In genomic region chr22:45709866-45710265, GRCh38 we compare ENCODE assay signal across 15 cellular contexts. TPM values are rescaled to one million over a fixed set of nuclear protein-coding genes. Genes with fewer than 3 reads are reported as not detected.
DNase-seq lines count a peak whose midpoint lies in the region; ATAC-seq, FAIRE-seq and TF ChIP-seq lines count a peak whose summit lies in the region.
"Had no signal": no experiment of that assay in that cellular context is flagged by ENCODE, and none has a peak within 500 bp of the region (broad histone marks: within the 10 kb centered on the region; RNA-seq: fewer than 3 reads in every experiment).

No MANE protein-coding gene starts in this region.

- H3K36me3 Mint-ChIP-seq in activated T-helper 17 cell treated with anti-CD3 and anti-CD28 coated beads, Interleukin-2, amount 50 U/mL, for 72 hours (ENCODE audit: low read depth): peaks cover 89% of the 10 kb centered on the region

- H3K36me3 ChIP-seq in ACC112 (ENCODE audit: insufficient read depth, low read length): no peaks in the 10 kb centered on the region
- H3K36me3 ChIP-seq in keratinocyte (ENCODE audit: control insufficient read depth in 2 of 2, extremely low read depth in 1 of 2, insufficient read depth in 2 of 2, low read length in 2 of 2): peaks cover 2 to 4% of the 10 kb centered on the region in 2 experiments
- no peaks in the 10 kb centered on the region for H3K36me3 ChIP-seq in uterus

- peaks cover 19% of the 10 kb centered on the region for H3K4me1 Mint-ChIP-seq in activated T-helper 17 cell treated with anti-CD3 and anti-CD28 coated beads, Interleukin-2, amount 50 U/mL, for 72 hours

- FAIRE-seq in H54 (lab: Jason Lieb, UNC) (peak; percentile 80), keratinocyte (lab: Jason Lieb, UNC) (peak; percentile 70)

- H3K9me3 ChIP-seq in keratinocyte (ENCODE audit: control insufficient read depth, low read depth, low read length) (no peaks in the 10 kb centered on the region), uterus (no peaks in the 10 kb centered on the region)
- H3K9me3 ChIP-seq: upper lobe of right lung had no signal

- H3K27ac ChIP-seq in ACC112 (ENCODE audit: low read depth, low read length) (peak overlapping the region; percentile 73), keratinocyte (ENCODE audit: control insufficient read depth, insufficient read depth, low read length) (no peak overlapping the region), uterus (no peak overlapping the region)
- H3K27ac ChIP-seq: coronary artery, upper lobe of right lung had no signal

- TF ChIP-seq CTCF in keratinocyte (optimal IDR thresholded peaks at IDR 0.05 in 1 of 3, IDR thresholded peaks at IDR 0.05 in 1 of 3, conservative IDR thresholded peaks at IDR 0.05 in 1 of 3; ENCODE audit: extremely low read depth in 1 of 3, insufficient read depth in 2 of 3, low read length in 3 of 3): no peak
- TF ChIP-seq CTCF in uterus (IDR thresholded peaks at IDR 0.05): no peak

- no peak overlapping the region for H3K9ac ChIP-seq in keratinocyte (ENCODE audit: control insufficient read depth, extremely low read depth, insufficient read depth, low read length)

- H3K9me3 Mint-ChIP-seq in activated T-helper 17 cell treated with anti-CD3 and anti-CD28 coated beads, Interleukin-2, amount 50 U/mL, for 72 hours: no peaks in the 10 kb centered on the region

- TF ChIP-seq POLR2A in H54 (IDR thresholded peaks at IDR 0.05; ENCODE audit: low read depth, low read length): no peak
- TF ChIP-seq POLR2A in uterus (IDR thresholded peaks at IDR 0.05): no peak

- H3K27me3 ChIP-seq in ACC112 (ENCODE audit: insufficient read depth, low read length) (no peaks in the 10 kb centered on the region), keratinocyte (ENCODE audit: control insufficient read depth, extremely low read depth, insufficient read depth, low read length) (no peaks in the 10 kb centered on the region), uterus (no peaks in the 10 kb centered on the region)
- H3K27me3 ChIP-seq: upper lobe of right lung had no signal

- H3K4me3 Mint-ChIP-seq in activated T-helper 17 cell treated with anti-CD3 and anti-CD28 coated beads, Interleukin-2, amount 50 U/mL, for 72 hours: peak overlapping the region; percentile 11

- H3K4me2 ChIP-seq in keratinocyte (ENCODE audit: control insufficient read depth, extremely low read depth, insufficient read depth, low read depth, low read length): no peak overlapping the region

- H3K79me2 ChIP-seq in ACC112 (ENCODE audit: control insufficient read depth, insufficient read depth, low read length, unreplicated experiment) (peaks cover 18% of the 10 kb centered on the region), keratinocyte (ENCODE audit: control insufficient read depth, insufficient read depth, low read length) (peaks cover 18% of the 10 kb centered on the region)

- DNase-seq in H54 (ENCODE audit: insufficient read length, low spot score): no peak
- no peak for DNase-seq in keratinocyte (ENCODE audit: low read depth, low spot score)
- no peak for DNase-seq in uterus
- DNase-seq in hypothalamus (lab: John Stamatoyannopoulos, UW): no peak
- DNase-seq: activated CD4-positive, CD25-positive, alpha-beta regulatory T cell; activated effector memory CD4-positive, alpha-beta T cell treated with Interleukin-2 at 50 U/mL for 16 hours; head of caudate nucleus; MM.1S; upper lobe of right lung had no signal

- dilution Hi-C loops in keratinocyte (cut with MboI; ENCODE audit: extremely low pct_ligation_motif_present, low sequenced_read_pairs): no loop called here

- no peaks in the 10 kb centered on the region for H3K9me1 ChIP-seq in keratinocyte (ENCODE audit: control insufficient read depth, extremely low read depth, insufficient read depth, low read length)

- ATAC-seq in activated T-helper 17 cell treated with anti-CD3 and anti-CD28 coated beads, Interleukin-2, amount 50 U/mL, for 72 hours (replicated peaks): peak; percentile 83
- ATAC-seq in GM18909 (IDR thresholded peaks at IDR 0.05; ENCODE audit: poor library complexity, unreplicated experiment): no peak
- no peak for ATAC-seq in GM18907 (IDR thresholded peaks at IDR 0.05; ENCODE audit: unreplicated experiment)
- ATAC-seq: Right ventricle myocardium inferior had no signal

- H2AFZ ChIP-seq in ACC112 (ENCODE audit: low read length, unreplicated experiment) (no peak overlapping the region), keratinocyte (ENCODE audit: control insufficient read depth, low read length) (no peak overlapping the region)

- H3K27ac Mint-ChIP-seq in activated T-helper 17 cell treated with anti-CD3 and anti-CD28 coated beads, Interleukin-2, amount 50 U/mL, for 72 hours: peak overlapping the region; percentile 32

- intact Hi-C loops in uterus (cut with DNase I; ENCODE audit: low total_unique reads): loop anchor here (10.0 kb wide), 1 partner anchor 485 kb away; no protein-coding TSS in a partner anchor

- H4K20me1 ChIP-seq in keratinocyte (ENCODE audit: control insufficient read depth, extremely low read depth, insufficient read depth, low read length): no peaks in the 10 kb centered on the region

- no peaks in the 10 kb centered on the region for H3K27me3 Mint-ChIP-seq in activated T-helper 17 cell treated with anti-CD3 and anti-CD28 coated beads, Interleukin-2, amount 50 U/mL, for 72 hours

- H3K4me3 ChIP-seq in ACC112 (ENCODE audit: low read depth, low read length) (no peak overlapping the region; the same call in 1 of the 2 replicates), keratinocyte (ENCODE audit: control insufficient read depth in 2 of 3, extremely low read depth in 1 of 3, insufficient read depth in 2 of 3, low read depth in 1 of 3, low read length in 3 of 3) (no peak overlapping the region), uterus (no peak overlapping the region)
- H3K4me3 ChIP-seq: coronary artery, upper lobe of right lung had no signal

- H3K4me1 ChIP-seq in ACC112 (ENCODE audit: control insufficient read depth, insufficient read depth, low read length, unreplicated experiment) (peaks cover 25% of the 10 kb centered on the region), keratinocyte (ENCODE audit: control insufficient read depth, extremely low read depth, insufficient read depth, low read length) (peaks cover 15% of the 10 kb centered on the region), uterus (peaks cover 0 to 6% of the 10 kb centered on the region in 2 donors)
- H3K4me1 ChIP-seq: upper lobe of right lung had no signal

RNA-seq across cellular contexts. Expression of gene ATXN10, which starts 38.2 kb away (rescaled TPM):
- 10 to 100 TPM; 55.8 to 89.1 TPM for total RNA-seq in activated T-helper 17 cell treated with anti-CD3 and anti-CD28 coated beads, Interleukin-2, amount 50 U/mL, for 72 hours
- 238 to 276 TPM (median 242 TPM) in 3 replicates for polyA plus RNA-seq in keratinocyte
- 147 TPM for polyA plus RNA-seq in keratinocyte (2011; ENCODE audit: low read depth)
- polyA plus RNA-seq in keratinocyte (2011; cell fraction: cytosol; rRNA removed): 172 and 329 TPM in 2 replicates
- polyA plus RNA-seq in keratinocyte (2011; cell fraction: nucleus; rRNA removed): 190 and 196 TPM in 2 replicates
- 88.1 and 124 TPM in 2 replicates for polyA plus RNA-seq in keratinocyte (2012; ENCODE audit: low replicate concordance)
- 156 to 320 TPM (median 270 TPM) in 3 replicates for polyA minus RNA-seq in keratinocyte
- 71.7 TPM for polyA minus RNA-seq in keratinocyte (2011; cell fraction: cytosol; rRNA and poly(A)+ RNA removed)
- polyA minus RNA-seq in keratinocyte (2011; cell fraction: nucleus; rRNA and poly(A)+ RNA removed): 59.4 and 126 TPM in 2 replicates
- 100 to 1,000 TPM; 251 to 258 (median 253) TPM for total RNA-seq in uterus
